8 cellular contexts compared by ENCODE assay signal in the genomic region with DNA sequence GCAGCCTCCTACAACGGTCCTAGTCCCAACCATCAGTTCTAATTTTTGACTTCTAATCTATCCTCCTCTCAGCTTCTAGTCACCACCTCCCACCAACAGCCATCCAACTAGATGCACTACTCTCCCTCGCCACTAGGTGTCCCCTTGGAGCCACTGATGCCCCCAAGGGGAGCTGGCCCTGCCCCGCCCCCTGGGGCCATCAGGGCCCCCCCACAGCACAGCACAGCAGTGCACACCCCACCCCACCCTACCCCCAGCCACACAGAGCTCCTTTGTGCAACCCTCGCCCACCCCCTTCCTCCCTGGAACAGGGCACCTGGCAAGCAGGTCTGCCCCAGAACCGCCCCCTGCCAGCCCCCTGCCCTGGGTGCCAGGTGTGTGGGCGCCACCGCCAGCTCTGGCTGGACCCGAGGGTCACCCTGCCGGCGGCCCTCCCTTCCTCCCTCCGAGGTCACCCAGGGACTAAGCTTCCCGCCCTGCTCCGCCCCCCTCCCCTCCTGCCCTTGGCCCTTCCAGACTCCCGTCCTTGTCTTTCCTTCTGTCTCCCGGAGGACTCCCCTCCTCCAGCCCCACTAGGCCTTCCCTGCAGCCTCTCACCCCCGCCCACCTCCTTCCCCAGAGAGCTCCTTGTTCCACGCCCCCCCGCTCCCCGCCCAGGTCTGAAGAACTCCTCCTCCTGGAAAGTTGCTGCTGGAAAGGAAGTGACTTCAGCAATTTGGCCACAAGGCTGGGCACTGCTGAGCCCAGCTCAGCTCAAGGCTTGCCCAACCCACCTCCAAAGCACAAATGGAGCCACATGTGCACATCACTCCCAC. TPM values are rescaled to one million over a fixed set of nuclear protein-coding genes. Genes with fewer than 3 reads are reported as not detected.
A peak's percentile ranks its signal among the peaks of the same experiment; 100 is the strongest.
DNase-seq lines count a peak whose midpoint lies in the region; ATAC-seq, FAIRE-seq and TF ChIP-seq lines count a peak whose summit lies in the region.

No MANE protein-coding gene starts in this region.

- H3K4me1 ChIP-seq in RWPE2 (ENCODE audit: insufficient read depth, poor library complexity, severe bottlenecking) (peaks cover 18% of the 10 kb centered on the region), neutrophil (ENCODE audit: control insufficient read depth in 1 of 2, insufficient read depth in 1 of 2, low read depth in 1 of 2, low read length in 1 of 2) (peaks cover 18 to 19% of the 10 kb centered on the region in 2 experiments), stomach smooth muscle (ENCODE audit: control insufficient read depth, insufficient read depth, low read length) (peaks cover 76% of the 10 kb centered on the region)

- peak overlapping the region in 1 of 2 donors; percentile 29 for H3K9ac ChIP-seq in stomach smooth muscle (ENCODE audit: low read length in 2 of 2)

- H3K9me3 ChIP-seq in RWPE2 (ENCODE audit: severe bottlenecking) (no peaks in the 10 kb centered on the region), neutrophil (no peaks in the 10 kb centered on the region), stomach smooth muscle (ENCODE audit: control insufficient read depth in 2 of 2, low read length in 2 of 2) (no peaks in the 10 kb centered on the region)

- H3K27ac ChIP-seq in RWPE2 (ENCODE audit: poor library complexity, severe bottlenecking) (peak overlapping the region; percentile 93), neutrophil (peak overlapping the region; percentile 70), stomach smooth muscle (ENCODE audit: low read length) (peak overlapping the region; percentile 80)

- DNase-seq in COR-L47 (lab: John Stamatoyannopoulos, UW), result peak; percentile 78
- peak; percentile 81 for DNase-seq in HS-5 (ENCODE audit: low read depth)
- DNase-seq in RWPE2 (ENCODE audit: low spot score), result peak; percentile 99
- peak; percentile 75 for DNase-seq in activated gamma-delta T cell treated with anti-CD3 and anti-CD28 coated beads, Interleukin-2, amount 50 U/mL, for 16 hours (ENCODE audit: low read depth)
- DNase-seq in frontal cortex (ENCODE audit: low spot score in 2 of 2), result peak; percentile 86 to 89

- FAIRE-seq in frontal cortex (lab: Jason Lieb, UNC), result no peak

- peaks cover 29% of the 10 kb centered on the region for H3K36me3 ChIP-seq in RWPE2 (ENCODE audit: low read depth)
- H3K36me3 ChIP-seq in neutrophil, result no peaks in the 10 kb centered on the region
- H3K36me3 ChIP-seq in stomach smooth muscle (ENCODE audit: control insufficient read depth in 2 of 2, insufficient read depth in 2 of 2, low read length in 2 of 2), result peaks cover 7 to 14% of the 10 kb centered on the region in 2 donors

- ATAC-seq in RWPE2 (ENCODE audit: low read depth), result peak; percentile 71
- no peak for ATAC-seq in GM21360 (IDR thresholded peaks at IDR 0.05; ENCODE audit: unreplicated experiment)

- H3K4me3 ChIP-seq in RWPE2 (ENCODE audit: severe bottlenecking), result no peak overlapping the region
- peak overlapping the region; percentile 47 to 66 for H3K4me3 ChIP-seq in neutrophil (ENCODE audit: low read depth in 1 of 2, low read length in 1 of 2)
- H3K4me3 ChIP-seq in stomach smooth muscle (ENCODE audit: low read length in 2 of 2), result peak overlapping the region; percentile 16 to 49

- H3K27me3 ChIP-seq in RWPE2 (ENCODE audit: insufficient read depth, poor library complexity, severe bottlenecking), result no peaks in the 10 kb centered on the region
- H3K27me3 ChIP-seq in neutrophil, result no peaks in the 10 kb centered on the region
- H3K27me3 ChIP-seq in stomach smooth muscle (ENCODE audit: control insufficient read depth in 1 of 2, insufficient read depth in 2 of 2, low read length in 2 of 2), result no peaks in the 10 kb centered on the region

- peak; percentile 91 for TF ChIP-seq CTCF in RWPE2 (IDR thresholded peaks at IDR 0.05; ENCODE audit: poor library complexity, severe bottlenecking)
- TF ChIP-seq CTCF in neutrophil (IDR thresholded peaks at IDR 0.05), result peak; percentile 87

RNA-seq across cellular contexts. Expression of gene AHDC1, which starts 47.0 kb away (rescaled TPM):
- 10.6 TPM for total RNA-seq in frontal cortex
